1 cellular context compared by ENCODE assay signal in the genomic region with DNA sequence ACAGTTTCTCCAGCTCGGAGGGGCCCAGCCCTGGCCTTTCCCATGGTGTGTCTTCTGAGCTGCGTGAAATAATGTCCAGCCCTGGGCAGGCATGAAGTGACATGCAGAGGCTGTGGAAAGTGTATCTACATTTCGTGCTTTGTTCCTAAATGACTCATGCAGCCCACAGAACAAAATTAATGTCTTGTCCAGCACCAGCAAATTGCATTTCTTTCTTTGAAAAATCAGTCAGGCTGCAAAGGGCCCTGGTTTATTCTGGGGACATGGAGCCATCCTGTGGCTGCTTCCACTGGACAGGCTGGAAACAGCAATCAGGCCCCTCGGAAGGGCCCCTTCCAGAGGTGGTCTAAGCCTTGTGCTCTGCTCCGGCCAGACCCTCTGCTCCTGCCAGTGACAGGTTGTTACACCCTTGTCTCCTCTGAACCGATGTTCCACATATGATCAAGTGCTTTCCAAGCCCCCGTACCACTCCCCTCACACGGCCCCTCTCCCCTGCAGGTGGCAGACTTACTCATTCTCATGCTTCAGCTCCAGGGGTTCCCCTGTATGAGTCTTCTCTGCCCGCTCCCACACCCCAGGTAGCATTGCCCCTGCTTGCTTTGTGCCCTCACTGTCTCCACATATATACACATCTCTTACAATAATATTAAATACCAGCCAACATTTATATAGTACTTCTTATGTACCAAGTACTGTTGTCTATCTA.
TF ChIP-seq lines count a peak whose summit lies in the region.

No MANE protein-coding gene starts in this region.

TF ChIP-seq in GM12878, 131 proteins besides CTCF, POLR2A, EP300 and RAD21 (continued from another document and continues in another):
- TF ChIP-seq CUX1 (IDR thresholded peaks at IDR 0.05; ENCODE audit: insufficient replicate concordance, low read depth, low read length) (no peak), NFXL1 (IDR thresholded peaks at IDR 0.05; ENCODE audit: borderline replicate concordance) (no peak), MYC (IDR thresholded peaks at IDR 0.05; ENCODE audit: insufficient read depth, insufficient read length, insufficient replicate concordance, low read length, severe bottlenecking) (no peak), CREB1 (IDR thresholded peaks at IDR 0.05; ENCODE audit: low read depth) (no peak), KDM1A (IDR thresholded peaks at IDR 0.05; ENCODE audit: borderline replicate concordance) (no peak), HDAC2 (IDR thresholded peaks at IDR 0.05) (no peak), SPI1 (IDR thresholded peaks at IDR 0.05; ENCODE audit: borderline replicate concordance, insufficient read depth, low read depth, low read length) (no peak), SIN3A (IDR thresholded peaks at IDR 0.05; ENCODE audit: low read depth, low read length) (no peak), CBX5 (IDR thresholded peaks at IDR 0.05; ENCODE audit: low read depth) (no peak), HDAC6 (IDR thresholded peaks at IDR 0.05; ENCODE audit: unreplicated experiment) (no peak), KLF5 (IDR thresholded peaks at IDR 0.05; ENCODE audit: partially characterized antibody) (no peak), RUNX3 (IDR thresholded peaks at IDR 0.05; ENCODE audit: low read length) (peak; percentile 92), MXI1 (IDR thresholded peaks at IDR 0.05; ENCODE audit: low read depth, low read length) (no peak; the same call in 1 of the 2 replicates), RELA (IDR thresholded peaks at IDR 0.05; ENCODE audit: borderline replicate concordance, partially characterized antibody) (no peak), ZNF217 (IDR thresholded peaks at IDR 0.05) (no peak), TAF1 (IDR thresholded peaks at IDR 0.05; ENCODE audit: borderline replicate concordance, low read depth, low read length) (no peak), GATAD2B (conservative IDR thresholded peaks at IDR 0.05; ENCODE audit: low read depth) (peak; percentile 49; the same call in 1 of the 2 replicates), HDGF (IDR thresholded peaks at IDR 0.05) (no peak), POLR2AphosphoS2 (IDR thresholded peaks at IDR 0.05; ENCODE audit: low read depth, low read length) (no peak), NR2C1 (IDR thresholded peaks at IDR 0.05) (no peak), CREM (IDR thresholded peaks at IDR 0.05; ENCODE audit: low read depth) (peak; percentile 69; the same call in 1 of the 2 replicates), E2F8 (IDR thresholded peaks at IDR 0.05; ENCODE audit: low read depth, partially characterized antibody) (no peak), ZNF384 (IDR thresholded peaks at IDR 0.05; ENCODE audit: borderline replicate concordance, low read depth, low read length) (no peak), NBN (IDR thresholded peaks at IDR 0.05) (no peak), BCL11A (IDR thresholded peaks at IDR 0.05; ENCODE audit: low read depth, low read length) (peak; percentile 79), BMI1 (IDR thresholded peaks at IDR 0.05; ENCODE audit: borderline replicate concordance) (no peak), ZSCAN29 (IDR thresholded peaks at IDR 0.05) (no peak), SUPT20H (IDR thresholded peaks at IDR 0.05; ENCODE audit: borderline replicate concordance, control insufficient read depth, low read depth, low read length) (no peak), BACH1 (IDR thresholded peaks at IDR 0.05; ENCODE audit: borderline replicate concordance) (no peak), JUNB (IDR thresholded peaks at IDR 0.05) (peak; percentile 88), IKZF2 (IDR thresholded peaks at IDR 0.05) (peak; percentile 40 to 48; a peak in 2 of 4 replicates), RCOR1 (conservative IDR thresholded peaks at IDR 0.05; ENCODE audit: low read depth, low read length) (no peak), SKIL (IDR thresholded peaks at IDR 0.05; ENCODE audit: low read depth, poor library complexity, severe bottlenecking) (no peak), NRF1 (conservative IDR thresholded peaks at IDR 0.05; ENCODE audit: low read depth, low read length) (no peak), MYB (IDR thresholded peaks at IDR 0.05; ENCODE audit: borderline replicate concordance, low read depth, low read length) (no peak), ETV6 (conservative IDR thresholded peaks at IDR 0.05 in 1 of 2, IDR thresholded peaks at IDR 0.05 in 1 of 2; ENCODE audit: borderline replicate concordance in 1 of 2, low read depth in 1 of 2) (peak in 1 of 2 experiments; percentile 39; a peak in 1 of 4 replicates), YBX1 (IDR thresholded peaks at IDR 0.05) (no peak)
- TF ChIP-seq, protein P1, sequence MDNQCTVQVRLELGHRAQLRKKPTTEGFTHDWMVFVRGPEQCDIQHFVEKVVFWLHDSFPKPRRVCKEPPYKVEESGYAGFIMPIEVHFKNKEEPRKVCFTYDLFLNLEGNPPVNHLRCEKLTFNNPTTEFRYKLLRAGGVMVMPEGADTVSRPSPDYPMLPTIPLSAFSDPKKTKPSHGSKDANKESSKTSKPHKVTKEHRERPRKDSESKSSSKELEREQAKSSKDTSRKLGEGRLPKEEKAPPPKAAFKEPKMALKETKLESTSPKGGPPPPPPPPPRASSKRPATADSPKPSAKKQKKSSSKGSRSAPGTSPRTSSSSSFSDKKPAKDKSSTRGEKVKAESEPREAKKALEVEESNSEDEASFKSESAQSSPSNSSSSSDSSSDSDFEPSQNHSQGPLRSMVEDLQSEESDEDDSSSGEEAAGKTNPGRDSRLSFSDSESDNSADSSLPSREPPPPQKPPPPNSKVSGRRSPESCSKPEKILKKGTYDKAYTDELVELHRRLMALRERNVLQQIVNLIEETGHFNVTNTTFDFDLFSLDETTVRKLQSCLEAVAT (IDR thresholded peaks at IDR 0.05) = no peak
- TF ChIP-seq, protein P2, sequence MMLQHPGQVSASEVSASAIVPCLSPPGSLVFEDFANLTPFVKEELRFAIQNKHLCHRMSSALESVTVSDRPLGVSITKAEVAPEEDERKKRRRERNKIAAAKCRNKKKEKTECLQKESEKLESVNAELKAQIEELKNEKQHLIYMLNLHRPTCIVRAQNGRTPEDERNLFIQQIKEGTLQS (IDR thresholded peaks at IDR 0.05; ENCODE audit: borderline replicate concordance, extremely low read depth, low read depth, low read length) = no peak
- TF ChIP-seq, protein P3, sequence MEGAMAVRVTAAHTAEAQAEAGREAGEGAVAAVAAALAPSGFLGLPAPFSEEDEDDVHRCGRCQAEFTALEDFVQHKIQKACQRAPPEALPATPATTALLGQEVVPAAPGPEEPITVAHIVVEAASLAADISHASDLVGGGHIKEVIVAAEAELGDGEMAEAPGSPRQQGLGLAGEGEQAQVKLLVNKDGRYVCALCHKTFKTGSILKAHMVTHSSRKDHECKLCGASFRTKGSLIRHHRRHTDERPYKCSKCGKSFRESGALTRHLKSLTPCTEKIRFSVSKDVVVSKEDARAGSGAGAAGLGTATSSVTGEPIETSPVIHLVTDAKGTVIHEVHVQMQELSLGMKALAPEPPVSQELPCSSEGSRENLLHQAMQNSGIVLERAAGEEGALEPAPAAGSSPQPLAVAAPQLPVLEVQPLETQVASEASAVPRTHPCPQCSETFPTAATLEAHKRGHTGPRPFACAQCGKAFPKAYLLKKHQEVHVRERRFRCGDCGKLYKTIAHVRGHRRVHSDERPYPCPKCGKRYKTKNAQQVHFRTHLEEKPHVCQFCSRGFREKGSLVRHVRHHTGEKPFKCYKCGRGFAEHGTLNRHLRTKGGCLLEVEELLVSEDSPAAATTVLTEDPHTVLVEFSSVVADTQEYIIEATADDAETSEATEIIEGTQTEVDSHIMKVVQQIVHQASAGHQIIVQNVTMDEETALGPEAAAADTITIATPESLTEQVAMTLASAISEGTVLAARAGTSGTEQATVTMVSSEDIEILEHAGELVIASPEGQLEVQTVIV (IDR thresholded peaks at IDR 0.05; ENCODE audit: borderline replicate concordance, partially characterized antibody) = no peak
- TF ChIP-seq, protein P4, sequence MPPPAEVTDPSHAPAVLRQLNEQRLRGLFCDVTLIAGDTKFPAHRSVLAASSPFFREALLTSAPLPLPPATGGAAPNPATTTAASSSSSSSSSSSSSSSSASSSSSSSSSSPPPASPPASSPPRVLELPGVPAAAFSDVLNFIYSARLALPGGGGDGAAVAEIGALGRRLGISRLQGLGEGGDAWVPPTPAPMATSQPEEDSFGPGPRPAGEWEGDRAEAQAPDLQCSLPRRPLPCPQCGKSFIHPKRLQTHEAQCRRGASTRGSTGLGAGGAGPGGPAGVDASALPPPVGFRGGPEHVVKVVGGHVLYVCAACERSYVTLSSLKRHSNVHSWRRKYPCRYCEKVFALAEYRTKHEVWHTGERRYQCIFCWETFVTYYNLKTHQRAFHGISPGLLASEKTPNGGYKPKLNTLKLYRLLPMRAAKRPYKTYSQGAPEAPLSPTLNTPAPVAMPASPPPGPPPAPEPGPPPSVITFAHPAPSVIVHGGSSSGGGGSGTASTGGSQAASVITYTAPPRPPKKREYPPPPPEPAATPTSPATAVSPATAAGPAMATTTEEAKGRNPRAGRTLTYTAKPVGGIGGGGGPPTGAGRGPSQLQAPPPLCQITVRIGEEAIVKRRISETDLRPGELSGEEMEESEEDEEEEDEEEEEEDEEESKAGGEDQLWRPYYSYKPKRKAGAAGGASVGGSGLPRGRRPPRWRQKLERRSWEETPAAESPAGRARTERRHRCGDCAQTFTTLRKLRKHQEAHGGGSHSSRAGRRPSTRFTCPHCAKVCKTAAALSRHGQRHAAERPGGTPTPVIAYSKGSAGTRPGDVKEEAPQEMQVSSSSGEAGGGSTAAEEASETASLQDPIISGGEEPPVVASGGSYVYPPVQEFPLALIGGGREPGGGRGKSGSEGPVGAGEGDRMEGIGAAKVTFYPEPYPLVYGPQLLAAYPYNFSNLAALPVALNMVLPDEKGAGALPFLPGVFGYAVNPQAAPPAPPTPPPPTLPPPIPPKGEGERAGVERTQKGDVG (CRISPR knock-in tag; IDR thresholded peaks at IDR 0.05) = no peak
